In the genomic region with DNA sequence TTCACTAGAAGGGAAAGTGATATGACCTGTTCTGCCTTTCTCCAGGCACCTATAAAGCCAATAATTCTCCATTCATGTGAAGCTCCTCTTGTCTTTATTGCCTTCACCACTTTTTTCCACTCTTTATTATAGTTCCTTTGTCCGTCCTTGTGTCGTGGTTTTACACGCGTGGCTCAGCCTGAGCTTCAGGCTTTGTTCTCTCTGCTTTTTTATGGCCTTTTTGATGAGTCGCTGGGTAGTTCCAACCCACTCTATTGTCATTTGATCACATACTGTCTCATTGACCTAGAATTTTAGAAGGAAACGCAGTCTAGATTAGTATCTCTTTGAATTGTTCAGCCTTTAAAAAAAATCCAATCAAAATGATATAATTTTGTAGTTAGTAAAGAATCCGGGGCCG, we compare ENCODE assay signal across 28 cellular contexts.
DNase-seq lines count a peak whose midpoint lies in the region; ATAC-seq and TF ChIP-seq lines count a peak whose summit lies in the region.
"Had no signal": no experiment of that assay in that cellular context is flagged by ENCODE, and none has a peak within 500 bp of the region (broad histone marks: within the 10 kb centered on the region; RNA-seq: fewer than 3 reads in every experiment).

No MANE protein-coding gene starts in this region.

- H3K27me3 ChIP-seq in H9 (ENCODE audit: insufficient read depth, low read length) (no peaks in the 10 kb centered on the region), lower lobe of right lung (ENCODE audit: low read depth) (no peaks in the 10 kb centered on the region), aorta (ENCODE audit: control insufficient read depth in 1 of 2, insufficient read depth in 2 of 2, low read length in 1 of 2) (no peaks in the 10 kb centered on the region), endodermal cell (ENCODE audit: control insufficient read depth, insufficient read depth, low read length, poor library complexity, severe bottlenecking) (no peaks in the 10 kb centered on the region)
- H3K27me3 ChIP-seq: cardiac muscle cell, spleen, suprapubic skin had no signal

- H3K27ac ChIP-seq in H9 (ENCODE audit: insufficient read length, low read depth, low read length) = no peak overlapping the region
- peak overlapping the region; percentile 28 for H3K27ac ChIP-seq in lower lobe of right lung
- H3K27ac ChIP-seq in aorta (ENCODE audit: low read depth in 1 of 2, low read length in 2 of 2) = no peak overlapping the region
- no peak overlapping the region for H3K27ac ChIP-seq in endodermal cell (ENCODE audit: low read depth, low read length)
- no peak overlapping the region for H3K27ac ChIP-seq in coronary artery
- H3K27ac ChIP-seq: cardiac muscle cell, spleen, suprapubic skin had no signal

- H3K4me1 Mint-ChIP-seq in H9 (peaks cover 36 to 44% of the 10 kb centered on the region in 2 experiments), endodermal cell (peaks cover 10% of the 10 kb centered on the region)
- H3K4me1 Mint-ChIP-seq: activated B cell treated with CpG ODN at 0.5 μM for 24 hours; activated naive CD4-positive, alpha-beta T cell treated with anti-CD3 and anti-CD28 coated beads, Interleukin-2, amount 50 U/mL, for 24 hours; naive thymus-derived CD4-positive, alpha-beta T cell; stimulated activated naive B cell treated with anti-CD40 and anti-IgM and Interleukin-4, amounts not matched to agents 10 μg/mL and 1 μg/mL and 100 μg/mL, for 72 hours had no signal

- H2BK12ac ChIP-seq in H9 (ENCODE audit: insufficient read length, low read depth, low read length) = no peak overlapping the region

- H3K9me3 ChIP-seq in H9 (ENCODE audit: control insufficient read depth, low read depth, low read length) (no peaks in the 10 kb centered on the region), lower lobe of right lung (no peaks in the 10 kb centered on the region), aorta (ENCODE audit: control insufficient read depth, low read length) (no peaks in the 10 kb centered on the region), endodermal cell (ENCODE audit: control insufficient read depth, low read length) (no peaks in the 10 kb centered on the region)
- H3K9me3 ChIP-seq: spleen, suprapubic skin had no signal

- no peaks in the 10 kb centered on the region for H3K36me3 ChIP-seq in lower lobe of right lung
- H3K36me3 ChIP-seq in aorta (ENCODE audit: control insufficient read depth in 1 of 2, insufficient read depth in 2 of 2, low read length in 1 of 2) = no peaks in the 10 kb centered on the region
- H3K36me3 ChIP-seq in endodermal cell (ENCODE audit: control insufficient read depth, insufficient read depth, low read length) = no peaks in the 10 kb centered on the region
- H3K36me3 ChIP-seq: cardiac muscle cell, spleen, suprapubic skin had no signal

- H2BK120ac ChIP-seq in H9 (ENCODE audit: low read depth, low read length, poor library complexity, severe bottlenecking) = no peak overlapping the region

- H3K27me3 Mint-ChIP-seq in H9 (ENCODE audit: low read depth) (no peaks in the 10 kb centered on the region), endodermal cell (ENCODE audit: insufficient read depth) (no peaks in the 10 kb centered on the region)
- H3K27me3 Mint-ChIP-seq: activated B cell treated with CpG ODN at 0.5 μM for 24 hours; dendritic cell treated with granulocyte-macrophage colony-stimulating factor and Interleukin-4, amounts not matched to agents 40 ng/mL and 50 ng/mL, for 4 days; stimulated activated naive B cell treated with anti-CD40 and anti-IgM and Interleukin-4, amounts not matched to agents 10 μg/mL and 1 μg/mL and 100 μg/mL, for 72 hours had no signal

- in situ Hi-C loops in Caki2 (cut with HindIII; ENCODE audit: low pct_unique_long_range_greater_than_20kb, low sequenced_read_pairs) = no loop called here

- DNase-seq in Caki2 (ENCODE audit: low read depth) (peak; percentile 26), H9 (no peak), RPMI7951 (ENCODE audit: low read depth) (peak; percentile 43), lower lobe of right lung (no peak), aorta (no peak), endodermal cell (no peak), coronary artery (ENCODE audit: low spot score) (no peak)
- DNase-seq: activated B cell treated with CpG ODN at 0.5 μM for 24 hours; C1 segment of cervical spinal cord; Karpas-422; left colon; mesenchymal stem cell; naive thymus-derived CD4-positive, alpha-beta T cell; NCI-H1092; NCI-H187; NCI-H446; nucleus accumbens; OCI-M1; Right ventricle myocardium superior; spleen; stimulated activated CD4-positive, alpha-beta T cell treated with anti-CD3 and anti-CD28 coated beads, Interleukin-4, amount 100 ng/mL, for 1 hour; stimulated activated naive B cell treated with anti-CD40 and anti-IgM and Interleukin-4, amounts not matched to agents 10 μg/mL and 1 μg/mL and 100 μg/mL, for 72 hours; T1000 had no signal

- no peak overlapping the region for H3K4me2 ChIP-seq in H9 (ENCODE audit: insufficient read depth, insufficient read length, low read length)

- H3K4ac ChIP-seq in H9 (ENCODE audit: low read depth, low read length) = no peak overlapping the region

- no peak overlapping the region for H3K56ac ChIP-seq in H9 (ENCODE audit: insufficient read length, low read depth, low read length)

- H3K4me1 ChIP-seq in H9 (ENCODE audit: insufficient read depth, low read length) (peaks cover 9% of the 10 kb centered on the region; the same call in 1 of the 2 replicates), lower lobe of right lung (no peaks in the 10 kb centered on the region), aorta (ENCODE audit: control insufficient read depth in 1 of 2, insufficient read depth in 2 of 2, low read length in 2 of 2) (peaks cover 2 to 3% of the 10 kb centered on the region in 2 donors), endodermal cell (ENCODE audit: control insufficient read depth, insufficient read depth, low read length) (no peaks in the 10 kb centered on the region)
- H3K4me1 ChIP-seq: spleen had no signal

- H4K91ac ChIP-seq in H9 (ENCODE audit: insufficient read length, low read depth, low read length) = no peak overlapping the region

- H4K5ac ChIP-seq in H9 (ENCODE audit: insufficient read length, low read depth, low read length) = no peak overlapping the region

- H3K27ac Mint-ChIP-seq in H9 (peak overlapping the region; percentile 5 to 21 (median 8); a peak in 2 of 7 replicates), endodermal cell (no peak overlapping the region)
- H3K27ac Mint-ChIP-seq: activated B cell treated with CpG ODN at 0.5 μM for 24 hours; activated naive CD4-positive, alpha-beta T cell treated with anti-CD3 and anti-CD28 coated beads, Interleukin-2, amount 50 U/mL, for 24 hours; activated T-helper 1 cell treated with anti-CD3 and anti-CD28 coated beads, Interleukin-12 subunit alpha, Interleukin-12 subunit beta, Interleukin-2, Interleukin-4 antibody, amounts not matched to agents 30 ng/mL and 10 ng/mL and 1 ng/mL, durations not matched to agents 14 hours and 24 hours and 36 hours; dendritic cell treated with granulocyte-macrophage colony-stimulating factor and Interleukin-4, amounts not matched to agents 40 ng/mL and 50 ng/mL, for 4 days; naive thymus-derived CD4-positive, alpha-beta T cell; stimulated activated naive B cell treated with anti-CD40 and anti-IgM and Interleukin-4, amounts not matched to agents 10 μg/mL and 1 μg/mL and 100 μg/mL, for 72 hours had no signal

- TF ChIP-seq CTCF in H9 (conservative IDR thresholded peaks at IDR 0.05) (no peak), lower lobe of right lung (IDR thresholded peaks at IDR 0.05) (no peak), endodermal cell (conservative IDR thresholded peaks at IDR 0.05) (no peak), coronary artery (IDR thresholded peaks at IDR 0.05) (no peak)

- no peaks in the 10 kb centered on the region for H3K9me3 Mint-ChIP-seq in H9
- no peaks in the 10 kb centered on the region for H3K9me3 Mint-ChIP-seq in endodermal cell
- H3K9me3 Mint-ChIP-seq: activated B cell treated with CpG ODN at 0.5 μM for 24 hours; activated naive CD4-positive, alpha-beta T cell treated with anti-CD3 and anti-CD28 coated beads, Interleukin-2, amount 50 U/mL, for 24 hours; activated T-helper 1 cell treated with anti-CD3 and anti-CD28 coated beads, Interleukin-12 subunit alpha, Interleukin-12 subunit beta, Interleukin-2, Interleukin-4 antibody, amounts not matched to agents 30 ng/mL and 10 ng/mL and 1 ng/mL, durations not matched to agents 14 hours and 24 hours and 36 hours; dendritic cell treated with granulocyte-macrophage colony-stimulating factor and Interleukin-4, amounts not matched to agents 40 ng/mL and 50 ng/mL, for 4 days had no signal

- H3K14ac ChIP-seq in H9 (ENCODE audit: insufficient read depth, low read length) = no peak overlapping the region

- no peak overlapping the region for H2BK20ac ChIP-seq in H9 (ENCODE audit: low read depth, low read length, poor library complexity, severe bottlenecking)

- no peak overlapping the region for H3K18ac ChIP-seq in H9 (ENCODE audit: insufficient read length, low read depth, low read length)

- H3K9ac ChIP-seq in H9 (ENCODE audit: extremely low read depth, insufficient read length, low read length) = no peak overlapping the region
- H3K9ac ChIP-seq in endodermal cell (ENCODE audit: extremely low read depth, low read length, poor library complexity, severe bottlenecking) = no peak overlapping the region

- no peak overlapping the region for H2AK5ac ChIP-seq in H9 (ENCODE audit: insufficient read length, low read length)

- no peaks in the 10 kb centered on the region for H4K20me1 ChIP-seq in H9 (ENCODE audit: control insufficient read depth, insufficient read depth, insufficient read length)

- no peaks in the 10 kb centered on the region for H3K23me2 ChIP-seq in H9 (ENCODE audit: insufficient read length, low read depth, low read length, poor library complexity, severe bottlenecking)

- peaks cover 5% of the 10 kb centered on the region; the same call in 1 of the 2 replicates for H3K79me2 ChIP-seq in H9 (ENCODE audit: insufficient read depth, low read length)

- no peak overlapping the region for H2AFZ ChIP-seq in H9 (ENCODE audit: low read length)

- intact Hi-C loops in lower lobe of right lung (cut with DNase I) = no loop called here
- intact Hi-C loops in aorta (cut with DNase I) = no loop called here

- no CpG with 5 or more reads among the region's 8 CpGs for WGBS in H9 (ENCODE audit: extremely low coverage, insufficient read length, low lambda C conversion rate)
- 96 to 97% methylated on average over 8 of the region's 8 CpGs for WGBS in aorta, 2 donors
- WGBS in endodermal cell (ENCODE audit: insufficient coverage in 1 of 2, insufficient read length in 1 of 2), 2 experiments = 95% methylated on average over 5 to 8 of the region's 8 CpGs

- H2BK5ac ChIP-seq in H9 (ENCODE audit: insufficient read length, low read length) = no peak overlapping the region

- peaks cover 4% of the 10 kb centered on the region for H3K79me1 ChIP-seq in H9 (ENCODE audit: insufficient read depth, low read depth, low read length, poor library complexity, severe bottlenecking)

- no peak overlapping the region for H2BK15ac ChIP-seq in H9 (ENCODE audit: low read depth, low read length)

- no peak overlapping the region for H3T11ph ChIP-seq in H9 (ENCODE audit: low read length)

- H3K23ac ChIP-seq in H9 (ENCODE audit: insufficient read length, low read depth, low read length) = no peak overlapping the region

- H3K4me3 Mint-ChIP-seq in H9 (no peak overlapping the region), endodermal cell (no peak overlapping the region)
- H3K4me3 Mint-ChIP-seq: activated B cell treated with CpG ODN at 0.5 μM for 24 hours; activated naive CD4-positive, alpha-beta T cell treated with anti-CD3 and anti-CD28 coated beads, Interleukin-2, amount 50 U/mL, for 24 hours; activated T-helper 1 cell treated with anti-CD3 and anti-CD28 coated beads, Interleukin-12 subunit alpha, Interleukin-12 subunit beta, Interleukin-2, Interleukin-4 antibody, amounts not matched to agents 30 ng/mL and 10 ng/mL and 1 ng/mL, durations not matched to agents 14 hours and 24 hours and 36 hours; dendritic cell treated with granulocyte-macrophage colony-stimulating factor and Interleukin-4, amounts not matched to agents 40 ng/mL and 50 ng/mL, for 4 days; naive thymus-derived CD4-positive, alpha-beta T cell; stimulated activated naive B cell treated with anti-CD40 and anti-IgM and Interleukin-4, amounts not matched to agents 10 μg/mL and 1 μg/mL and 100 μg/mL, for 72 hours had no signal

- ATAC-seq in lower lobe of right lung (no peak), aorta (ENCODE audit: low FRiP score) (no peak)
- ATAC-seq: left colon; naive thymus-derived CD4-positive, alpha-beta T cell; stimulated activated naive B cell treated with anti-CD40 and anti-IgM and Interleukin-4, amounts not matched to agents 10 μg/mL and 1 μg/mL and 100 μg/mL, for 72 hours had no signal

- no peak overlapping the region for H3K4me3 ChIP-seq in lower lobe of right lung
- no peak overlapping the region for H3K4me3 ChIP-seq in aorta (ENCODE audit: low read length in 2 of 2)
- no peak overlapping the region for H3K4me3 ChIP-seq in endodermal cell (ENCODE audit: low read length)
- H3K4me3 ChIP-seq in coronary artery = no peak overlapping the region
- H3K4me3 ChIP-seq: cardiac muscle cell, spleen, suprapubic skin had no signal

- no peaks in the 10 kb centered on the region for H3K36me3 Mint-ChIP-seq in H9 (ENCODE audit: insufficient read depth in 1 of 3, low read depth in 3 of 3)
- H3K36me3 Mint-ChIP-seq in endodermal cell (ENCODE audit: low read depth) = no peaks in the 10 kb centered on the region
- H3K36me3 Mint-ChIP-seq: activated naive CD4-positive, alpha-beta T cell treated with anti-CD3 and anti-CD28 coated beads, Interleukin-2, amount 50 U/mL, for 24 hours; naive thymus-derived CD4-positive, alpha-beta T cell; stimulated activated naive B cell treated with anti-CD40 and anti-IgM and Interleukin-4, amounts not matched to agents 10 μg/mL and 1 μg/mL and 100 μg/mL, for 72 hours had no signal

- H4K8ac ChIP-seq in H9 (replicated peaks; ENCODE audit: insufficient read length, low read depth, low read length) = no peak overlapping the region

Comparison
In these comparisons a context has a peak if more than half of its experiments do, and no peak if none do; other contexts are left out.
1. DNase-seq: peak in Caki2 (single experiment) and RPMI7951 (single experiment); none in H9 (single experiment), lower lobe of right lung (single experiment), aorta (0 of 2), endodermal cell (single experiment) and coronary artery (single experiment).